ENCODE assay signal across 10 cellular contexts in genomic region chr7:50661345-50662058, GRCh38.
DNase-seq lines count a peak whose midpoint lies in the region; ATAC-seq and TF ChIP-seq lines count a peak whose summit lies in the region.
"Had no signal": no experiment of that assay in that cellular context is flagged by ENCODE, and none has a peak within 500 bp of the region (broad histone marks: within the 10 kb centered on the region; RNA-seq: fewer than 3 reads in every experiment).

No MANE protein-coding gene starts in this region.

- H3K4me1 ChIP-seq in right cardiac atrium (ENCODE audit: control insufficient read depth, insufficient read depth, low read length) (peaks cover 47% of the 10 kb centered on the region), upper lobe of right lung (peaks cover 87% of the 10 kb centered on the region), foreskin keratinocyte (peaks cover 16% of the 10 kb centered on the region)

- TF ChIP-seq POLR2A in lower leg skin (IDR thresholded peaks at IDR 0.05): no peak

- H3K4me3 ChIP-seq in right cardiac atrium (ENCODE audit: low read length) (no peak overlapping the region), upper lobe of right lung (no peak overlapping the region), lower leg skin (ENCODE audit: low read depth, poor library complexity, severe bottlenecking) (no peak overlapping the region)

- DNase-seq in right cardiac atrium: peak in 1 of 3 donors; percentile 62
- no peak for DNase-seq in Right ventricle myocardium superior
- peak; percentile 41 for DNase-seq in UCSD-AML1 (lab: John Stamatoyannopoulos, UW; ENCODE audit: unreplicated experiment)
- DNase-seq in upper lobe of right lung: no peak
- no peak for DNase-seq in lower leg skin (ENCODE audit: low spot score in 2 of 2)
- DNase-seq in foreskin keratinocyte: no peak
- no peak for DNase-seq in stimulated activated CD4-positive, alpha-beta T cell treated with anti-CD3 and anti-CD28 coated beads, Interleukin-12 subunit alpha, Interleukin-12 subunit beta, amount 100 ng/mL, for 4 hours
- DNase-seq: DMS153 had no signal

- ATAC-seq in right cardiac atrium: no peak
- ATAC-seq in Right ventricle myocardium superior (ENCODE audit: poor library complexity): no peak
- peak; percentile 55 for ATAC-seq in HG03064 (IDR thresholded peaks at IDR 0.05; ENCODE audit: low read depth, unreplicated experiment)
- peak; percentile 22 for ATAC-seq in upper lobe of right lung
- ATAC-seq in foreskin keratinocyte: no peak
- ATAC-seq: Panc1 had no signal

- WGBS in right cardiac atrium: 59% methylated on average over 10 of the region's 10 CpGs
- whole genome bisulfite sequencing in lower leg skin, 2 donors: 60 to 64% methylated on average over 10 of the region's 10 CpGs

- H3K9me3 ChIP-seq in right cardiac atrium (ENCODE audit: control insufficient read depth, low read length) (no peaks in the 10 kb centered on the region), upper lobe of right lung (no peaks in the 10 kb centered on the region)

- H3K27ac ChIP-seq in right cardiac atrium (ENCODE audit: low read length) (peak overlapping the region; percentile 6), upper lobe of right lung (peak overlapping the region; percentile 2), foreskin keratinocyte (no peak overlapping the region)

- intact Hi-C loops in right cardiac atrium (cut with DNase I): no loop called here
- intact Hi-C loops in Right ventricle myocardium superior (cut with DNase I): no loop called here
- intact Hi-C loops in upper lobe of right lung (cut with DNase I): no loop called here
- intact Hi-C loops in lower leg skin (cut with DNase I; ENCODE audit: low total_unique reads): no loop called here

- no peaks in the 10 kb centered on the region for H3K27me3 ChIP-seq in right cardiac atrium (ENCODE audit: control insufficient read depth, insufficient read depth)
- H3K27me3 ChIP-seq in upper lobe of right lung: no peaks in the 10 kb centered on the region
- H3K27me3 ChIP-seq in foreskin keratinocyte: peaks cover 11% of the 10 kb centered on the region

- no peak for TF ChIP-seq CTCF in upper lobe of right lung (IDR thresholded peaks at IDR 0.05)
- no peak for TF ChIP-seq CTCF in lower leg skin (IDR thresholded peaks at IDR 0.05)
- no peak for TF ChIP-seq CTCF in foreskin keratinocyte (conservative IDR thresholded peaks at IDR 0.05)

- no peaks in the 10 kb centered on the region for H3K36me3 ChIP-seq in upper lobe of right lung

Comparison
In these comparisons a context has a peak if more than half of its experiments do, and no peak if none do; other contexts are left out.
1. ATAC-seq: peak in HG03064 (single experiment) and upper lobe of right lung (single experiment); none in right cardiac atrium (0 of 2), Right ventricle myocardium superior (single experiment) and foreskin keratinocyte (single experiment).